ENCODE assay signal across 22 cellular contexts in genomic region chr2:157315901-157316300, GRCh38. TPM values are rescaled to one million over a fixed set of nuclear protein-coding genes. Genes with fewer than 3 reads are reported as not detected.
"Had no signal": no experiment of that assay in that cellular context is flagged by ENCODE, and none has a peak within 500 bp of the region (broad histone marks: within the 10 kb centered on the region; RNA-seq: fewer than 3 reads in every experiment).

No MANE protein-coding gene starts in this region.

- H3K9me3 Mint-ChIP-seq: naive thymus-derived CD8-positive, alpha-beta T cell; neural crest cell; stimulated activated naive B cell treated with anti-CD40 and anti-IgM and Interleukin-4, amounts not matched to agents 10 μg/mL and 1 μg/mL and 100 μg/mL, for 72 hours; stimulated activated naive CD8-positive, alpha-beta T cell treated with anti-CD3 and anti-CD28 coated beads, Interleukin-15, amount 100 ng/mL, for 72 hours had no signal

- H3K9me3 ChIP-seq: heart left ventricle, mucosa of descending colon, ovary, right atrium auricular region, sigmoid colon had no signal

- H3K27ac ChIP-seq: coronary artery, heart left ventricle, ovary, right atrium auricular region, sigmoid colon, skin epidermis had no signal

- FAIRE-seq: urothelium cell line had no signal

- ATAC-seq: heart left ventricle; mucosa of descending colon; naive thymus-derived CD8-positive, alpha-beta T cell; stimulated activated naive B cell treated with anti-CD40 and anti-IgM and Interleukin-4, amounts not matched to agents 10 μg/mL and 1 μg/mL and 100 μg/mL, for 72 hours; stimulated activated naive CD8-positive, alpha-beta T cell treated with anti-CD3 and anti-CD28 coated beads, Interleukin-15, amount 100 ng/mL, for 72 hours had no signal

- H3K27me3 ChIP-seq: ovary, right atrium auricular region, sigmoid colon had no signal

- H3K4me3 Mint-ChIP-seq: naive thymus-derived CD8-positive, alpha-beta T cell; neural crest cell; stimulated activated naive B cell treated with anti-CD40 and anti-IgM and Interleukin-4, amounts not matched to agents 10 μg/mL and 1 μg/mL and 100 μg/mL, for 72 hours had no signal

- H3K4me1 Mint-ChIP-seq: naive thymus-derived CD8-positive, alpha-beta T cell; stimulated activated naive B cell treated with anti-CD40 and anti-IgM and Interleukin-4, amounts not matched to agents 10 μg/mL and 1 μg/mL and 100 μg/mL, for 72 hours had no signal

- H3K36me3 ChIP-seq: heart left ventricle, ovary, right atrium auricular region, sigmoid colon had no signal

- H3K27me3 Mint-ChIP-seq: stimulated activated naive B cell treated with anti-CD40 and anti-IgM and Interleukin-4, amounts not matched to agents 10 μg/mL and 1 μg/mL and 100 μg/mL, for 72 hours; stimulated activated naive CD8-positive, alpha-beta T cell treated with anti-CD3 and anti-CD28 coated beads, Interleukin-15, amount 100 ng/mL, for 72 hours had no signal

- H3K27ac Mint-ChIP-seq: stimulated activated naive B cell treated with anti-CD40 and anti-IgM and Interleukin-4, amounts not matched to agents 10 μg/mL and 1 μg/mL and 100 μg/mL, for 72 hours had no signal

- H3K4me3 ChIP-seq: coronary artery, heart left ventricle, mucosa of descending colon, ovary, right atrium auricular region, sigmoid colon, skin epidermis had no signal

- H3K4me1 ChIP-seq: heart left ventricle, right atrium auricular region, sigmoid colon had no signal

- DNase-seq: effector CD8-positive, alpha-beta T cell; foreskin melanocyte; heart left ventricle; hippocampal formation; mammary epithelial cell; mucosa of descending colon; naive thymus-derived CD8-positive, alpha-beta T cell; ovary; sigmoid colon; stimulated activated CD4-positive, alpha-beta T cell treated with anti-CD3 and anti-CD28 coated beads, Interleukin-2, amount 100 ng/mL, for 24 hours; stimulated activated CD4-positive, alpha-beta T cell treated with anti-CD3 and anti-CD28 coated beads, Interleukin-4, amount 100 ng/mL, for 4 hours; stimulated activated naive B cell treated with anti-CD40 and anti-IgM and Interleukin-4, amounts not matched to agents 10 μg/mL and 1 μg/mL and 100 μg/mL, for 72 hours; stimulated activated naive CD8-positive, alpha-beta T cell treated with anti-CD3 and anti-CD28 coated beads, Interleukin-15, amount 100 ng/mL, for 72 hours; trophoblast cell had no signal

RNA-seq across cellular contexts. Expression of gene ERMN, which starts 9.7 kb away (rescaled TPM):
- total RNA-seq: dermis microvascular lymphatic vessel endothelial cell, glomerular endothelial cell, kidney epithelial cell, right atrium auricular region had no signal
- polyA plus RNA-seq: mammary epithelial cell had no signal

RNA-seq across cellular contexts. Expression of gene GALNT5, which starts 58.4 kb away (rescaled TPM):
- total RNA-seq: dermis microvascular lymphatic vessel endothelial cell; naive thymus-derived CD8-positive, alpha-beta T cell had no signal
- polyA plus RNA-seq: naive thymus-derived CD8-positive, alpha-beta T cell had no signal
